ENCODE assay signal across 38 cellular contexts in the genomic region with DNA sequence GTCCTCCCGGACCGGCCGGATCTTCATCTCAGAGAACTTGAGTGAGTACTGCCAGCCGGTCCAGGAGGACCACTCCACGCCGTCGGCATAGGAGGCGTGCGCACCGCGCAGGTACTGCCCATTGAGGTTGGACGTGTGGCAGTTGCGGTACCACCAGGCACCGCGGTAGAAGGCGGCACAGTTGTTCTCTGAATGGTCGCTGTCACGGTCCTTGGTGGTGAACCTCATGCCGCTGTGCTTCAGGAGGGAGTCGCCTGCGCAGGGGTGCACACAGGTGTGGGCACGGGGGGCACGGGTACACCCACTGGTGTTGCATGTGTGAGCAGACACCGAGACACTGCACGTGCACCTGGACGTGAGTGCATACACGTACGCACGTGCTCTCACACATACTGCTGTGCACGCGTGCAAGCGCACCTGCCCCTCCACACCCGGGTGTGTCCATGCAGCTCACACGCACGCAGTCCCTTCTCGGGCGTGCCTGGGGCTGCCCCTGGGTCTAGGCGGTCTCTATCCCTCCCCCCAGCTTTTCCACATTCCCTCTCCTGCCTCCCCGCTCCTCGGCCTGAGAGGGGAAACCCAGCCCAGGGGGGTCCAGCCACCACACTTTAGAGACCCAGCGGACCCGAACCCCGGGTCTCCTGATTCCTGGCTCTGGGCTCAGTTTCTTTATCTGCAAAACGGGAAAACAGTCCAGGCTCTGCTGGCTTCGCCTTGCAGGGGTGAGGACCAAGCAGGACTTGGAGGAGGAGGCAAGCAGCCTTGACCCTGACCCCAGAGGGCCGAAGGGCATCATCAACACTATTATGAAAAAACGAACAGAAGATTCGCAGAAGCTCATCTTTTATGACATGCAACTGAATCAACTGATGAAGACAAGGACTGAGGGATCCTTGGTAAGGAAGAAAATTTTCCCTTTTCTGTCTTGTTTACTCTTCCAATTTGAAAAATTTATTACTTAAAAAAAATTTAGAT. TPM values are rescaled to one million over a fixed set of nuclear protein-coding genes. Genes with fewer than 3 reads are reported as not detected.
"Had no signal": no experiment of that assay in that cellular context is flagged by ENCODE, and none has a peak within 500 bp of the region (broad histone marks: within the 10 kb centered on the region; RNA-seq: fewer than 3 reads in every experiment).

No MANE protein-coding gene starts in this region.

- H3K4me3 Mint-ChIP-seq: naive thymus-derived CD4-positive, alpha-beta T cell; natural killer cell; nephron; neural progenitor cell; stimulated activated naive B cell treated with anti-CD40 and anti-IgM and Interleukin-4, amounts not matched to agents 10 μg/mL and 1 μg/mL and 100 μg/mL, for 72 hours; stimulated activated naive CD8-positive, alpha-beta T cell treated with anti-CD3 and anti-CD28 coated beads, Interleukin-15, Interleukin-2, amounts not matched to agents 100 ng/mL and 50 ng/mL, for 24 hours had no signal

- ATAC-seq: naive thymus-derived CD4-positive, alpha-beta T cell; natural killer cell; psoas muscle; right cardiac atrium; sciatic nerve; stimulated activated naive B cell treated with anti-CD40 and anti-IgM and Interleukin-4, amounts not matched to agents 10 μg/mL and 1 μg/mL and 100 μg/mL, for 72 hours had no signal

- H3K27me3 Mint-ChIP-seq: stimulated activated naive CD8-positive, alpha-beta T cell treated with anti-CD3 and anti-CD28 coated beads, Interleukin-15, Interleukin-2, amounts not matched to agents 100 ng/mL and 50 ng/mL, for 24 hours had no signal

- FAIRE-seq: urothelium cell line had no signal

- H3K9ac ChIP-seq: neural progenitor cell, parathyroid adenoma had no signal

- H3K36me3 ChIP-seq: neural progenitor cell, neutrophil, ovary, spleen, stomach, thoracic aorta, thyroid gland, tibial nerve, upper lobe of left lung, vagina had no signal

- H3K4me2 ChIP-seq: neural progenitor cell, smooth muscle cell had no signal

- H3K4me1 Mint-ChIP-seq: naive thymus-derived CD4-positive, alpha-beta T cell; natural killer cell; nephron; stimulated activated naive B cell treated with anti-CD40 and anti-IgM and Interleukin-4, amounts not matched to agents 10 μg/mL and 1 μg/mL and 100 μg/mL, for 72 hours had no signal

- H3K36me3 Mint-ChIP-seq: naive thymus-derived CD4-positive, alpha-beta T cell; natural killer cell; neural progenitor cell; stimulated activated naive B cell treated with anti-CD40 and anti-IgM and Interleukin-4, amounts not matched to agents 10 μg/mL and 1 μg/mL and 100 μg/mL, for 72 hours had no signal

- H3K4me3 ChIP-seq: neural progenitor cell, ovary, psoas muscle, skin epidermis, smooth muscle cell, spleen, stomach, thoracic aorta, thyroid gland, tibial nerve, upper lobe of left lung, vagina had no signal

- H2AFZ ChIP-seq: neural progenitor cell, parathyroid adenoma had no signal

- H3K4me1 ChIP-seq: psoas muscle, spleen, thyroid gland, tibial nerve, upper lobe of left lung, vagina had no signal

- H3K9me3 ChIP-seq: neutrophil, ovary, psoas muscle, spleen, stomach, thoracic aorta, thyroid gland, tibial nerve, upper lobe of left lung, vagina had no signal

- H3K27ac Mint-ChIP-seq: naive thymus-derived CD4-positive, alpha-beta T cell; natural killer cell; nephron; neural progenitor cell; progenitor cell of endocrine pancreas; stimulated activated naive B cell treated with anti-CD40 and anti-IgM and Interleukin-4, amounts not matched to agents 10 μg/mL and 1 μg/mL and 100 μg/mL, for 72 hours; stimulated activated naive CD8-positive, alpha-beta T cell treated with anti-CD3 and anti-CD28 coated beads, Interleukin-15, Interleukin-2, amounts not matched to agents 100 ng/mL and 50 ng/mL, for 24 hours had no signal

- H3K27me3 ChIP-seq: neural progenitor cell, ovary, thyroid gland, vagina had no signal

- H3K79me2 ChIP-seq: parathyroid adenoma had no signal

- H3K27ac ChIP-seq: neural progenitor cell, neutrophil, ovary, parathyroid adenoma, psoas muscle, skin epidermis, spleen, stomach, thoracic aorta, thyroid gland, tibial nerve, upper lobe of left lung, vagina had no signal

- DNase-seq: naive thymus-derived CD4-positive, alpha-beta T cell; natural killer cell; nucleus accumbens; ovary; posterior cingulate gyrus; psoas muscle; spleen; stimulated activated CD4-positive, alpha-beta T cell treated with anti-CD3 and anti-CD28 coated beads, Interleukin-12 subunit alpha, Interleukin-12 subunit beta, amount 100 ng/mL, for 4 hours; stimulated activated CD4-positive, alpha-beta T cell treated with anti-CD3 and anti-CD28 coated beads, Interleukin-1b, Interleukin-23, amount 100 ng/mL, for 48 hours; stimulated activated CD4-positive, alpha-beta T cell treated with anti-CD3 and anti-CD28 coated beads, Interleukin-4, amount 100 ng/mL, for 1 hour; stimulated activated CD4-positive, alpha-beta T cell treated with anti-CD3 and anti-CD28 coated beads, Interleukin-4, amount 100 ng/mL, for 4 hours; stimulated activated CD8-positive, alpha-beta memory T cell treated with anti-CD3 and anti-CD28 coated beads, Interleukin-4, amount 100 ng/mL, for 48 hours; stimulated activated naive B cell treated with anti-CD40 and anti-IgM and Interleukin-4, amounts not matched to agents 10 μg/mL and 1 μg/mL and 100 μg/mL, for 72 hours; stimulated activated naive CD4-positive, alpha-beta T cell treated with Interleukin-2 at 50 U/mL for 16 hours; stomach; thyroid gland; trophoblast cell had no signal

- H3K9me3 Mint-ChIP-seq: naive thymus-derived CD4-positive, alpha-beta T cell; natural killer cell; nephron; neural progenitor cell; stimulated activated naive B cell treated with anti-CD40 and anti-IgM and Interleukin-4, amounts not matched to agents 10 μg/mL and 1 μg/mL and 100 μg/mL, for 72 hours; stimulated activated naive CD8-positive, alpha-beta T cell treated with anti-CD3 and anti-CD28 coated beads, Interleukin-15, Interleukin-2, amounts not matched to agents 100 ng/mL and 50 ng/mL, for 24 hours had no signal

RNA-seq across cellular contexts. Expression of a gene that starts 7.7 kb away (rescaled TPM):
- total RNA-seq: naive thymus-derived CD4-positive, alpha-beta T cell; natural killer cell; omental fat pad; ovary; progenitor cell of endocrine pancreas; psoas muscle; renal cortical epithelial cell; right cardiac atrium; sciatic nerve; smooth muscle cell; spleen; stomach; subcutaneous adipose tissue; temporal lobe; thoracic aorta; thyroid gland; tibial nerve; upper lobe of left lung; ureter; vagina had no signal
- polyA plus RNA-seq: naive thymus-derived CD4-positive, alpha-beta T cell; neural cell; ovary; stomach had no signal

RNA-seq across cellular contexts. Expression of a gene that starts 34.7 kb away (rescaled TPM):
- total RNA-seq: naive thymus-derived CD4-positive, alpha-beta T cell; natural killer cell; progenitor cell of endocrine pancreas; psoas muscle; sciatic nerve; thoracic aorta; tibial nerve; ureter; vagina had no signal
- polyA plus RNA-seq: naive thymus-derived CD4-positive, alpha-beta T cell had no signal
